29 cellular contexts compared by ENCODE assay signal in the genomic region with DNA sequence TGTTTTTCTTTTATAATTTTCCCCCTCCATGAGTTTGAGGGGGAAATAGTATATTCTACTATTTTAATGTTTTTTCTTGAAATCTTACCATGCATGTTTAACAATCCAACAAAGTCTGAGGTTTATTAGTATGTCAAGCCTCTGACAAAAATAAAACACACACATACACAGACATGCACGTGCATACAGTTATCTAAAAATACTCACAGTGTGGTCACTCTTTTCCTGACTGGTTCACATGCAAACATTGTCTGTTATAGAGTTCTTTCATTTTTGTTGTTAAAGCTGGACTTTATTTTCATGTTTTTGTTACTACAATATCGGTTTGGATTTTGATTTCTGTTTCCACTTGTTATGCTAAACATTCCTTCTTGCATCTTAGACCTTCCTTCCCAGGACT. TPM values are rescaled to one million over a fixed set of nuclear protein-coding genes. Genes with fewer than 3 reads are reported as not detected.
"Had no signal": no experiment of that assay in that cellular context is flagged by ENCODE, and none has a peak within 500 bp of the region (broad histone marks: within the 10 kb centered on the region; RNA-seq: fewer than 3 reads in every experiment).

No MANE protein-coding gene starts in this region.

- H3K9me3 ChIP-seq: neutrophil, psoas muscle, thoracic aorta, transverse colon had no signal

- H3K36me3 ChIP-seq: heart left ventricle, neutrophil, right lobe of liver, spleen, thoracic aorta, transverse colon had no signal

- ATAC-seq: heart left ventricle; naive thymus-derived CD8-positive, alpha-beta T cell; psoas muscle; right lobe of liver; stimulated activated naive B cell treated with anti-CD40 and anti-IgM and Interleukin-4, amounts not matched to agents 10 μg/mL and 1 μg/mL and 100 μg/mL, for 72 hours; stimulated activated naive CD8-positive, alpha-beta T cell treated with anti-CD3 and anti-CD28 coated beads, Interleukin-15, amount 100 ng/mL, for 72 hours had no signal

- H3K27ac ChIP-seq: coronary artery, heart left ventricle, neutrophil, psoas muscle, right lobe of liver, spleen, thoracic aorta, transverse colon had no signal

- H3K4me1 ChIP-seq: heart left ventricle, psoas muscle, right lobe of liver, spleen, transverse colon had no signal

- H3K4me3 ChIP-seq: coronary artery, heart left ventricle, psoas muscle, right lobe of liver, spleen, thoracic aorta, transverse colon had no signal

- H3K27me3 ChIP-seq: heart left ventricle, neutrophil, right lobe of liver, spleen, transverse colon had no signal

- DNase-seq: effector CD4-positive, alpha-beta T cell; endodermal cell; erythroblast; heart left ventricle; hippocampal formation; kidney glomerular epithelial cell; mammary epithelial cell; naive thymus-derived CD8-positive, alpha-beta T cell; psoas muscle; retina; right lobe of liver; spleen; stimulated activated CD4-positive, alpha-beta T cell treated with anti-CD3 and anti-CD28 coated beads, Interleukin-15, amount 100 ng/mL, for 24 hours; stimulated activated CD4-positive, alpha-beta T cell treated with anti-CD3 and anti-CD28 coated beads, Interleukin-1b, Interleukin-23, amount 100 ng/mL, for 48 hours; stimulated activated CD4-positive, alpha-beta T cell treated with anti-CD3 and anti-CD28 coated beads, Interleukin-4, amount 100 ng/mL, for 24 hours; stimulated activated naive B cell treated with anti-CD40 and anti-IgM and Interleukin-4, amounts not matched to agents 10 μg/mL and 1 μg/mL and 100 μg/mL, for 72 hours; stimulated activated naive CD8-positive, alpha-beta T cell treated with anti-CD3 and anti-CD28 coated beads, Interleukin-15, amount 100 ng/mL, for 72 hours; transverse colon had no signal

RNA-seq across cellular contexts. Expression of gene IQCJ, which starts 30.7 kb away (rescaled TPM):
- total RNA-seq: dermis microvascular lymphatic vessel endothelial cell; endodermal cell; endothelial cell of umbilical vein; glomerular endothelial cell; mammary epithelial cell; mesenteric fat pad; mononuclear cell; naive thymus-derived CD8-positive, alpha-beta T cell; osteoblast; right lobe of liver; skeletal muscle tissue; spleen; subcutaneous adipose tissue; thoracic aorta had no signal
